In genomic region chr7:22355620-22356009, GRCh38 we compare ENCODE assay signal across 2 cellular contexts.
TF ChIP-seq lines count a peak whose summit lies in the region.

No MANE protein-coding gene starts in this region.

TF ChIP-seq in HEK293, 187 proteins besides CTCF, POLR2A, EP300 and RAD21 (continued from another document):
- no peak for TF ChIP-seq ZSCAN4 (tag by site-specific recombination; IDR thresholded peaks at IDR 0.05)
- no peak for TF ChIP-seq ZNF280D (tag by site-specific recombination; IDR thresholded peaks at IDR 0.05)
- no peak for TF ChIP-seq ZNF624 (tag by site-specific recombination; IDR thresholded peaks at IDR 0.05)
TF ChIP-seq in HEK293: peak in this region for 0.

TF ChIP-seq in GM12878, 131 proteins besides CTCF, POLR2A, EP300 and RAD21 (continued from another document):
- TF ChIP-seq E2F8 (IDR thresholded peaks at IDR 0.05; ENCODE audit: low read depth, partially characterized antibody) = no peak
- TF ChIP-seq PKNOX1 (IDR thresholded peaks at IDR 0.05) = no peak
- no peak for TF ChIP-seq MXI1 (IDR thresholded peaks at IDR 0.05; ENCODE audit: low read depth, low read length)
- TF ChIP-seq SMC3 (IDR thresholded peaks at IDR 0.05; ENCODE audit: borderline replicate concordance, low read length) = no peak
- TF ChIP-seq TAF1 (IDR thresholded peaks at IDR 0.05; ENCODE audit: borderline replicate concordance, low read depth, low read length) = no peak
- no peak for TF ChIP-seq BMI1 (IDR thresholded peaks at IDR 0.05; ENCODE audit: borderline replicate concordance)
- no peak for TF ChIP-seq YY1 (IDR thresholded peaks at IDR 0.05; ENCODE audit: low read depth, low read length)
- TF ChIP-seq IRF5 (IDR thresholded peaks at IDR 0.05; ENCODE audit: borderline replicate concordance) = no peak
- TF ChIP-seq IKZF1 (conservative IDR thresholded peaks at IDR 0.05) = no peak
- TF ChIP-seq ZNF207 (IDR thresholded peaks at IDR 0.05; ENCODE audit: borderline replicate concordance) = no peak
- no peak for TF ChIP-seq HDGF (IDR thresholded peaks at IDR 0.05)
- no peak for TF ChIP-seq ZSCAN29 (IDR thresholded peaks at IDR 0.05)
- TF ChIP-seq SREBF2 (IDR thresholded peaks at IDR 0.05; ENCODE audit: low read length) = no peak
- no peak for TF ChIP-seq SPI1 (IDR thresholded peaks at IDR 0.05; ENCODE audit: borderline replicate concordance, insufficient read depth, low read depth, low read length)
- TF ChIP-seq SUPT20H (IDR thresholded peaks at IDR 0.05; ENCODE audit: borderline replicate concordance, control insufficient read depth, low read depth, low read length) = no peak
- no peak for TF ChIP-seq KDM1A (IDR thresholded peaks at IDR 0.05; ENCODE audit: borderline replicate concordance)
